In genomic region chr9:38025166-38025565, GRCh38 we compare ENCODE assay signal across 10 cellular contexts. TPM values are rescaled to one million over a fixed set of nuclear protein-coding genes. Genes with fewer than 3 reads are reported as not detected.
DNase-seq lines count a peak whose midpoint lies in the region; ATAC-seq, FAIRE-seq and TF ChIP-seq lines count a peak whose summit lies in the region.
"Had no signal": no experiment of that assay in that cellular context is flagged by ENCODE, and none has a peak within 500 bp of the region (broad histone marks: within the 10 kb centered on the region; RNA-seq: fewer than 3 reads in every experiment).

No MANE protein-coding gene starts in this region.

- H2BK120ac ChIP-seq in mesenchymal stem cell (ENCODE audit: low read depth, low read length), result peak overlapping the region; percentile 90

- H3K36me3 ChIP-seq in bronchial epithelial cell (ENCODE audit: control insufficient read depth, insufficient read depth, low read length) (no peaks in the 10 kb centered on the region), mesenchymal stem cell (ENCODE audit: control insufficient read depth in 1 of 2, insufficient read depth in 2 of 2, low read depth in 1 of 2, low read length in 2 of 2) (peaks cover 7 to 24% of the 10 kb centered on the region in 2 experiments), tibial artery (no peaks in the 10 kb centered on the region)

- peak; percentile 70 for FAIRE-seq in bronchial epithelial cell (lab: Jason Lieb, UNC)

- H3K9me3 ChIP-seq in mesenchymal stem cell (ENCODE audit: control insufficient read depth, low read length) (no peaks in the 10 kb centered on the region), tibial artery (no peaks in the 10 kb centered on the region)

- H2BK12ac ChIP-seq in mesenchymal stem cell (ENCODE audit: low read length in 2 of 2), result peak overlapping the region; percentile 1 to 57

- TF ChIP-seq CTCF in bronchial epithelial cell (IDR thresholded peaks at IDR 0.05; ENCODE audit: insufficient read depth, low read length, severe bottlenecking) (no peak), tibial artery (IDR thresholded peaks at IDR 0.05) (no peak)

- WGBS in mesenchymal stem cell, result 81% methylated on average over 8 of the region's 8 CpGs

- peak overlapping the region; percentile 40 for H4K91ac ChIP-seq in mesenchymal stem cell (ENCODE audit: low read length)

- H2BK15ac ChIP-seq in mesenchymal stem cell (ENCODE audit: low read depth, poor library complexity, severe bottlenecking), result no peak overlapping the region

- no peak for ATAC-seq in stimulated activated naive CD8-positive, alpha-beta T cell treated with anti-CD3 and anti-CD28 coated beads, Interleukin-15, amount 100 ng/mL, for 72 hours

- peak overlapping the region; percentile 75 to 82 for H3K18ac ChIP-seq in mesenchymal stem cell (ENCODE audit: low read depth in 1 of 2, low read length in 2 of 2)

- H4K8ac ChIP-seq in mesenchymal stem cell (ENCODE audit: low read length), result peak overlapping the region; percentile 5

- DNase-seq in NCI-H1092 treated with DMSO at 0.1 percent for 48 hours (lab: John Stamatoyannopoulos, UW), result peak; percentile 27
- no peak for DNase-seq in NCI-H1092 (lab: John Stamatoyannopoulos, UW)
- DNase-seq in bronchial epithelial cell (ENCODE audit: low read depth), result no peak
- DNase-seq in mesenchymal stem cell, result no peak
- DNase-seq in tibial artery, result no peak
- no peak for DNase-seq in AG08395 (ENCODE audit: low spot score)
- no peak for DNase-seq in stimulated activated naive CD8-positive, alpha-beta T cell treated with anti-CD3 and anti-CD28 coated beads, Interleukin-15, amount 100 ng/mL, for 72 hours
- no peak for DNase-seq in middle frontal gyrus (ENCODE audit: extremely low spot score, low spot score)
- DNase-seq: NCI-H446 treated with DMSO at 0.1 percent for 48 hours had no signal

- no peak overlapping the region for H3K4me2 ChIP-seq in mesenchymal stem cell (ENCODE audit: low read length, poor library complexity, severe bottlenecking)
- H3K4me2 ChIP-seq: KMS-11 had no signal

- H2AFZ ChIP-seq in mesenchymal stem cell (ENCODE audit: low read depth, low read length), result no peak overlapping the region

- peaks cover 5% of the 10 kb centered on the region for H3K4me1 Mint-ChIP-seq in stimulated activated naive CD8-positive, alpha-beta T cell treated with anti-CD3 and anti-CD28 coated beads, Interleukin-15, amount 100 ng/mL, for 72 hours

- H2BK5ac ChIP-seq in mesenchymal stem cell (ENCODE audit: low read depth, low read length, poor library complexity, severe bottlenecking), result peak overlapping the region; percentile 0

- H3K27me3 ChIP-seq in bronchial epithelial cell (ENCODE audit: control insufficient read depth, insufficient read depth, low read length) (no peaks in the 10 kb centered on the region), mesenchymal stem cell (ENCODE audit: control insufficient read depth in 1 of 2, insufficient read depth in 1 of 2, low read length in 2 of 2) (no peaks in the 10 kb centered on the region), tibial artery (no peaks in the 10 kb centered on the region)

- H2AK5ac ChIP-seq in mesenchymal stem cell (ENCODE audit: low read length, severe bottlenecking), result peak overlapping the region; percentile 10

- H3K4me3 ChIP-seq in bronchial epithelial cell (ENCODE audit: low read depth, low read length), result no peak overlapping the region
- no peak overlapping the region for H3K4me3 ChIP-seq in mesenchymal stem cell (ENCODE audit: insufficient read depth in 1 of 2, low read depth in 1 of 2, low read length in 2 of 2)
- no peak overlapping the region for H3K4me3 ChIP-seq in tibial artery

- H3K14ac ChIP-seq in mesenchymal stem cell (ENCODE audit: low read length in 2 of 2), result peak overlapping the region in 1 of 2 experiments; percentile 58

- H3K4me1 ChIP-seq in mesenchymal stem cell (ENCODE audit: control insufficient read depth, insufficient read depth, low read depth, low read length), result peaks cover 72% of the 10 kb centered on the region
- peaks cover 10 to 77% (median 64%) of the 10 kb centered on the region in 4 donors for H3K4me1 ChIP-seq in tibial artery

- H3K9ac ChIP-seq in mesenchymal stem cell (ENCODE audit: low read length), result peak overlapping the region; percentile 76
- H3K9ac ChIP-seq: KMS-11 had no signal

- intact Hi-C loops in tibial artery (cut with DNase I; ENCODE audit: low total_unique reads), result no loop called here

- no peak overlapping the region for H3K4me3 Mint-ChIP-seq in stimulated activated naive CD8-positive, alpha-beta T cell treated with anti-CD3 and anti-CD28 coated beads, Interleukin-15, amount 100 ng/mL, for 72 hours

- no peaks in the 10 kb centered on the region for H3K9me3 Mint-ChIP-seq in stimulated activated naive CD8-positive, alpha-beta T cell treated with anti-CD3 and anti-CD28 coated beads, Interleukin-15, amount 100 ng/mL, for 72 hours

- H3K23ac ChIP-seq in mesenchymal stem cell (ENCODE audit: low read length in 2 of 2), result no peak overlapping the region

- no peaks in the 10 kb centered on the region for H3K27me3 Mint-ChIP-seq in stimulated activated naive CD8-positive, alpha-beta T cell treated with anti-CD3 and anti-CD28 coated beads, Interleukin-15, amount 100 ng/mL, for 72 hours

- H3K27ac ChIP-seq in mesenchymal stem cell (ENCODE audit: low read length, poor library complexity, severe bottlenecking) (peak overlapping the region; percentile 85), tibial artery (peak overlapping the region; percentile 68 to 83)
- H3K27ac ChIP-seq: KMS-11 had no signal

- H3K27ac Mint-ChIP-seq in stimulated activated naive CD8-positive, alpha-beta T cell treated with anti-CD3 and anti-CD28 coated beads, Interleukin-15, amount 100 ng/mL, for 72 hours, result peak overlapping the region in 1 of 2 donors; percentile 52

- peaks cover 3% of the 10 kb centered on the region for H3K79me1 ChIP-seq in mesenchymal stem cell (replicated peaks; ENCODE audit: low read length, poor library complexity, severe bottlenecking)

- peak overlapping the region; percentile 3 to 88 for H3K4ac ChIP-seq in mesenchymal stem cell (ENCODE audit: low read depth in 1 of 2, low read length in 2 of 2)

RNA-seq across cellular contexts. Expression of gene SHB, which starts 43.9 kb away (rescaled TPM):
- 14.5 and 16.6 TPM in 2 replicates for total RNA-seq in bronchial epithelial cell
- 18.4 TPM for polyA plus RNA-seq in mesenchymal stem cell (2013, experiment 1 of 2)
- polyA plus RNA-seq in mesenchymal stem cell (2013, experiment 2 of 2), result 17.9 TPM
